Comparison of ENCODE assay signal across 15 cellular contexts in the genomic region with DNA sequence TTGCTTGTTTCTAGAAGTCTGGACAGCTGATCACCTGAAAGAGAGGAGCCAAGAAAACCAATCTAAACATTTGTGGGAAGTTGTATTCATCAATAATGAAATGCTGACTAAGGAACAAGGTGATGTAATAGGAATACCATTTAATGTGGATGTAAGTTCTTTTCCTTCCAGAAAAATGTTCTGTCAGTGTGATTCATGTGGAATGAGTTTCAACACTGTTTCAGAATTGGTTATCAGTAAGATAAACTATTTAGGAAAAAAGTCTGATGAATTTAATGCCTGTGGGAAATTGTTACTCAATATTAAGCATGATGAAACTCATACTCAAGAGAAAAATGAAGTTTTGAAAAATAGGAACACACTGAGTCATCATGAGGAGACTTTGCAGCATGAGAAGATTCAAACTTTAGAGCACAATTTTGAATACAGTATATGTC. TPM values are rescaled to one million over a fixed set of nuclear protein-coding genes. Genes with fewer than 3 reads are reported as not detected.
A peak's percentile ranks its signal among the peaks of the same experiment; 100 is the strongest.
DNase-seq lines count a peak whose midpoint lies in the region; ATAC-seq and TF ChIP-seq lines count a peak whose summit lies in the region.
"Had no signal": no experiment of that assay in that cellular context is flagged by ENCODE, and none has a peak within 500 bp of the region (broad histone marks: within the 10 kb centered on the region; RNA-seq: fewer than 3 reads in every experiment).

No MANE protein-coding gene starts in this region.

- no peaks in the 10 kb centered on the region for H4K20me1 ChIP-seq in osteoblast (ENCODE audit: insufficient read depth, low read length)

- H3K27ac ChIP-seq in osteoblast (ENCODE audit: low read depth, low read length) = no peak overlapping the region

- no peaks in the 10 kb centered on the region for H3K4me1 ChIP-seq in osteoblast (ENCODE audit: insufficient read depth, low read length)

- H3K36me3 ChIP-seq in osteoblast (ENCODE audit: insufficient read depth, low read length) = peaks cover 16% of the 10 kb centered on the region

- no peak overlapping the region for H3K4me3 ChIP-seq in epithelial cell of esophagus (ENCODE audit: low read length)
- no peak overlapping the region for H3K4me3 ChIP-seq in osteoblast (ENCODE audit: insufficient read depth, low read length)

- H3K4me2 ChIP-seq in osteoblast (ENCODE audit: insufficient read depth, low read length) = no peak overlapping the region

- H3K9me3 ChIP-seq in osteoblast (ENCODE audit: low read depth, low read length) = peaks cover 13% of the 10 kb centered on the region

- H2AFZ ChIP-seq in osteoblast (ENCODE audit: low read length) = no peak overlapping the region

- no peak for ATAC-seq in HG02852 (IDR thresholded peaks at IDR 0.05; ENCODE audit: unreplicated experiment)
- ATAC-seq: left lobe of liver had no signal

- DNase-seq in EH (ENCODE audit: low read depth) (peak; percentile 82), NCI-H226 (peak; percentile 88), epithelial cell of esophagus (ENCODE audit: low read depth) (peak; percentile 88), osteoblast (ENCODE audit: insufficient read length, low spot score, missing footprints) (peak; percentile 49), HT-29 (ENCODE audit: low spot score) (no peak), COLO668 (lab: John Stamatoyannopoulos, UW; ENCODE audit: unreplicated experiment) (no peak)
- no peak for DNase-seq in activated CD8-positive, alpha-beta memory T cell treated with anti-CD3 and anti-CD28 coated beads, Interleukin-2, amount 50 U/mL, for 4 hours
- DNase-seq: activated naive CD4-positive, alpha-beta T cell treated with anti-CD3 and anti-CD28 coated beads for 36 hours; glutamatergic neuron; NCI-H2227 treated with DMSO at 0.1 percent for 48 hours; OCI-M1; stimulated activated CD4-positive, alpha-beta T cell treated with anti-CD3 and anti-CD28 coated beads, Interleukin-12 subunit alpha, Interleukin-12 subunit beta, amount 100 ng/mL, for 4 hours; T-helper 2 cell had no signal

- H3K79me2 ChIP-seq in osteoblast (ENCODE audit: insufficient read depth, low read length) = no peaks in the 10 kb centered on the region

- TF ChIP-seq CTCF in epithelial cell of esophagus (IDR thresholded peaks at IDR 0.05; ENCODE audit: insufficient read depth, low read depth, low read length, missing control alignments) (no peak), osteoblast (IDR thresholded peaks at IDR 0.05; ENCODE audit: extremely low read depth, low read depth, low read length) (no peak)

- no peaks in the 10 kb centered on the region for H3K27me3 ChIP-seq in osteoblast (ENCODE audit: insufficient read depth, low read length)

RNA-seq across cellular contexts. Expression of gene ZNF37A, which starts 39.8 kb away (rescaled TPM):
- total RNA-seq in osteoblast = 15.6 and 19.4 TPM in 2 replicates
- 2.9 and 5.9 TPM in 2 replicates for total RNA-seq in HT-29 (2014; rRNA removed; shearing (Covaris generic))

RNA-seq across cellular contexts. Expression of gene ZNF33A, which starts 43.9 kb away (rescaled TPM):
- 26.1 and 29.5 TPM in 2 replicates for total RNA-seq in osteoblast
- 7.3 and 18.6 TPM in 2 replicates for total RNA-seq in HT-29 (2014; rRNA removed; shearing (Covaris generic))

Comparison
In these comparisons a context has a peak if more than half of its experiments do, and no peak if none do; other contexts are left out.
1. DNase-seq: peak in EH (single experiment), NCI-H226 (single experiment), epithelial cell of esophagus (single experiment) and osteoblast (single experiment); none in HT-29 (single experiment), activated CD8-positive, alpha-beta memory T cell treated with anti-CD3 and anti-CD28 coated beads, Interleukin-2, amount 50 U/mL, for 4 hours (single experiment) and COLO668 (single experiment).